8 cellular contexts compared by ENCODE assay signal in genomic region chr19:52943134-52943883, GRCh38.
A peak's percentile ranks its signal among the peaks of the same experiment; 100 is the strongest.
DNase-seq lines count a peak whose midpoint lies in the region; ATAC-seq, FAIRE-seq and TF ChIP-seq lines count a peak whose summit lies in the region.

No MANE protein-coding gene starts in this region.

- H3K27ac ChIP-seq in 22Rv1: peak overlapping the region; percentile 71
- peak overlapping the region; percentile 56 for H3K27ac ChIP-seq in muscle layer of colon (ENCODE audit: low read depth, low read length)

- TF ChIP-seq CTCF in 22Rv1 (IDR thresholded peaks at IDR 0.05) (no peak), cardiac fibroblast (IDR thresholded peaks at IDR 0.05; ENCODE audit: low read depth, low read length) (no peak)

- no peaks in the 10 kb centered on the region for H3K9me3 ChIP-seq in muscle layer of colon (ENCODE audit: low read length)

- H3K4me3 ChIP-seq in cardiac fibroblast (replicated peaks in 1 of 2; ENCODE audit: low read depth in 2 of 2, low read length in 2 of 2) (peak overlapping the region; percentile 77 to 80), muscle layer of colon (ENCODE audit: low read depth in 1 of 2, low read length in 2 of 2) (peak overlapping the region; percentile 47 to 80)

- peaks cover 8% of the 10 kb centered on the region for H3K4me1 ChIP-seq in muscle layer of colon (ENCODE audit: insufficient read depth, low read length)

- ATAC-seq in HG03342 (IDR thresholded peaks at IDR 0.05; ENCODE audit: unreplicated experiment) (peak; percentile 15), GM19452 (IDR thresholded peaks at IDR 0.05; ENCODE audit: unreplicated experiment) (no peak)

- no peak overlapping the region for H3K9ac ChIP-seq in muscle layer of colon (ENCODE audit: low read length)

- DNase-seq in cardiac fibroblast (ENCODE audit: low read depth in 2 of 2) (no peak), GM19238 (ENCODE audit: insufficient read length, low spot score) (no peak), GM19239 (ENCODE audit: insufficient read length, low spot score) (no peak), globus pallidus (ENCODE audit: low spot score) (no peak)

- FAIRE-seq in GM19239 (lab: Jason Lieb, UNC): no peak

- peaks cover 0 to 4% of the 10 kb centered on the region in 2 donors for H3K27me3 ChIP-seq in muscle layer of colon (ENCODE audit: control insufficient read depth in 1 of 2, insufficient read depth in 2 of 2, low read length in 2 of 2)

- no peaks in the 10 kb centered on the region for H3K36me3 ChIP-seq in muscle layer of colon (ENCODE audit: insufficient read depth, low read length)
